Comparison of ENCODE assay signal across 8 cellular contexts in genomic region chr19:4803736-4804695, GRCh38. TPM values are rescaled to one million over a fixed set of nuclear protein-coding genes. Genes with fewer than 3 reads are reported as not detected.
DNase-seq lines count a peak whose midpoint lies in the region; ATAC-seq, FAIRE-seq and TF ChIP-seq lines count a peak whose summit lies in the region.

No MANE protein-coding gene starts in this region.

- TF ChIP-seq EP300 in A549 (IDR thresholded peaks at IDR 0.05) (no peak), H1 (IDR thresholded peaks at IDR 0.05; ENCODE audit: borderline replicate concordance in 1 of 2, low read depth in 2 of 2, low read length in 2 of 2) (no peak)

- POLR2A ChIA-PET in A549 (lab: Yijun Ruan, JAX) (no interaction called here), H1 (lab: Charles Lee; ENCODE audit: partially characterized antibody) (interaction anchor here (0.9 kb wide), 1 partner anchor 13 kb away, joined by 3 read pairs; the partner anchor contains the start of gene FEM1A)
- POLR2A ChIA-PET in activated CD8-positive, alpha-beta T cell treated with anti-CD3 and anti-CD28 coated beads, Interleukin-2, amount 10 ng/mL, durations not matched to agents 7 days and 5 days (lab: Charles Lee) = no interaction called here
- POLR2A ChIA-PET in naive thymus-derived CD8-positive, alpha-beta T cell (lab: Charles Lee) = interaction anchor here (2.1 kb wide), 1 partner anchor 13 kb away, joined by 5 read pairs; the partner anchor contains the start of gene FEM1A

- peak; percentile 69 to 80 for TF ChIP-seq RAD21 in A549 (conservative IDR thresholded peaks at IDR 0.05 in 1 of 2, IDR thresholded peaks at IDR 0.05 in 1 of 2)
- peak; percentile 93 to 95 for TF ChIP-seq RAD21 in H1 (IDR thresholded peaks at IDR 0.05 in 1 of 2, conservative IDR thresholded peaks at IDR 0.05 in 1 of 2; ENCODE audit: low read depth in 2 of 2, low read length in 2 of 2)

- peak; percentile 88 to 93 for ATAC-seq in A549
- peak; percentile 94 for ATAC-seq in activated CD8-positive, alpha-beta T cell treated with anti-CD3 and anti-CD28 coated beads, Interleukin-2, amount 10 ng/mL, durations not matched to agents 7 days and 5 days
- peak; percentile 97 to 98 for ATAC-seq in naive thymus-derived CD8-positive, alpha-beta T cell
- ATAC-seq in HG02884 (IDR thresholded peaks at IDR 0.05; ENCODE audit: unreplicated experiment) = no peak

- FAIRE-seq in A549 (lab: Jason Lieb, UNC) (no peak), GM12892 (lab: Jason Lieb, UNC) (peak; percentile 82), H1 (lab: Jason Lieb, UNC) (peak; percentile 73)

- H2AK5ac ChIP-seq in H1 (ENCODE audit: low read depth, low read length) = no peak overlapping the region

- H3K36me3 Mint-ChIP-seq in activated CD8-positive, alpha-beta T cell treated with anti-CD3 and anti-CD28 coated beads, Interleukin-2, amount 10 ng/mL, durations not matched to agents 7 days and 5 days (ENCODE audit: low read depth) = no peaks in the 10 kb centered on the region
- H3K36me3 Mint-ChIP-seq in naive thymus-derived CD8-positive, alpha-beta T cell = peaks cover 0 to 2% (median 0%) of the 10 kb centered on the region in 3 donors

- no peak overlapping the region for H2BK12ac ChIP-seq in H1 (ENCODE audit: low read depth, low read length)

- 32% methylated on average over 20 of the region's 33 CpGs for WGBS in A549 (ENCODE audit: missing lambda C conversion rate)
- WGBS in H1 (ENCODE audit: extremely low coverage in 1 of 2, insufficient coverage in 1 of 2, insufficient read length in 1 of 2, insufficient replicate concordance in 2 of 2, low coverage in 1 of 2, low lambda C conversion rate in 2 of 2, missing lambda C conversion rate in 1 of 2), 2 experiments = 48% methylated on average over 30 of the region's 33 CpGs; no CpG with 5 or more reads in 1 of the 2 experiments

- no peaks in the 10 kb centered on the region for H3K27me3 Mint-ChIP-seq in activated CD8-positive, alpha-beta T cell treated with anti-CD3 and anti-CD28 coated beads, Interleukin-2, amount 10 ng/mL, durations not matched to agents 7 days and 5 days (ENCODE audit: low read depth)
- no peaks in the 10 kb centered on the region for H3K27me3 Mint-ChIP-seq in naive thymus-derived CD8-positive, alpha-beta T cell

- H3K27me3 ChIP-seq in H1 (replicated peaks in 1 of 4; ENCODE audit: control insufficient read depth in 3 of 4, extremely low read depth in 1 of 4, insufficient read depth in 3 of 4, low read length in 3 of 4) (no peaks in the 10 kb centered on the region), tibial artery (no peaks in the 10 kb centered on the region)

- H3K18ac ChIP-seq in H1 (ENCODE audit: extremely low read depth, low read length) = no peak overlapping the region

- no peaks in the 10 kb centered on the region for H3K79me1 ChIP-seq in H1 (ENCODE audit: low read depth, low read length)

- no peak overlapping the region for H3K4me3 Mint-ChIP-seq in activated CD8-positive, alpha-beta T cell treated with anti-CD3 and anti-CD28 coated beads, Interleukin-2, amount 10 ng/mL, durations not matched to agents 7 days and 5 days
- H3K4me3 Mint-ChIP-seq in naive thymus-derived CD8-positive, alpha-beta T cell = peak overlapping the region in 2 of 10 donors; percentile 10 to 50

- no peak overlapping the region; the same call in 1 of the 2 replicates for H2AFZ ChIP-seq in H1 (ENCODE audit: low read length)

- CTCF ChIA-PET in A549 (lab: Yijun Ruan, JAX) (interaction anchor here (0.6 to 13.7 kb wide), 15 partner anchors 11 to 397 kb away, joined by 3 to 240 read pairs (median 4); partner anchors contain the start of gene FEM1A), H1 (lab: Charles Lee; ENCODE audit: partially characterized antibody) (interaction anchor here (0.7 to 9.2 kb wide), 27 partner anchors 9 to 187 kb away, joined by 3 to 100 read pairs (median 4); partner anchors contain the start of gene FEM1A)
- CTCF ChIA-PET in activated CD8-positive, alpha-beta T cell treated with anti-CD3 and anti-CD28 coated beads, Interleukin-2, amount 10 ng/mL, durations not matched to agents 7 days and 5 days (lab: Charles Lee) = interaction anchor here (0.6 to 3.5 kb wide), 7 partner anchors 9 to 562 kb away, joined by 3 to 21 read pairs (median 3); partner anchors contain the start of gene FEM1A

- no peak overlapping the region for H2BK120ac ChIP-seq in H1 (replicated peaks; ENCODE audit: low read depth, low read length)

- DNase-seq in A549 (ENCODE audit: low read depth in 1 of 2, low spot score in 1 of 2) = peak; percentile 47 to 52
- peak; percentile 60 for DNase-seq in GM12892 (ENCODE audit: insufficient read length)
- DNase-seq in NCI-H748 treated with DMSO at 0.1 percent for 48 hours (lab: John Stamatoyannopoulos, UW) = peak; percentile 0
- peak; percentile 81 for DNase-seq in activated CD8-positive, alpha-beta T cell treated with anti-CD3 and anti-CD28 coated beads, Interleukin-2, amount 10 ng/mL, durations not matched to agents 7 days and 5 days
- DNase-seq in H1 (ENCODE audit: low read depth in 1 of 2, low spot score in 2 of 2) = peak; percentile 57 to 95
- DNase-seq in naive thymus-derived CD8-positive, alpha-beta T cell = peak; percentile 56 to 81 (median 64)
- DNase-seq in tibial artery = no peak

- no peak overlapping the region for H4K5ac ChIP-seq in H1 (ENCODE audit: insufficient read length, low read depth, low read length)

- no peak overlapping the region for H3K56ac ChIP-seq in H1 (replicated peaks; ENCODE audit: insufficient read length, low read depth, low read length)

- H3K79me2 ChIP-seq in H1 (ENCODE audit: control insufficient read depth in 1 of 2, insufficient read depth in 2 of 2, low read length in 2 of 2) = no peaks in the 10 kb centered on the region

- H3K23ac ChIP-seq in H1 (ENCODE audit: insufficient read length) = no peak overlapping the region

- no peaks in the 10 kb centered on the region for H3K4me1 ChIP-seq in A549
- no peaks in the 10 kb centered on the region for H3K4me1 ChIP-seq in H1 (replicated peaks in 1 of 4; ENCODE audit: control insufficient read depth in 3 of 4, insufficient read depth in 4 of 4, low read length in 3 of 4)
- peaks cover 0 to 10% (median 4%) of the 10 kb centered on the region in 4 donors for H3K4me1 ChIP-seq in tibial artery

- no peaks in the 10 kb centered on the region for H3K9me3 ChIP-seq in A549
- no peaks in the 10 kb centered on the region for H3K9me3 ChIP-seq in H1 (ENCODE audit: insufficient read depth in 2 of 2, low read depth in 1 of 2, low read length in 1 of 2)
- H3K9me3 ChIP-seq in tibial artery = no peaks in the 10 kb centered on the region

- H2BK5ac ChIP-seq in H1 (ENCODE audit: low read depth, low read length) = no peak overlapping the region

- TF ChIP-seq POLR2A in A549 (IDR thresholded peaks at IDR 0.05; ENCODE audit: low read length) (no peak), GM12892 (IDR thresholded peaks at IDR 0.05; ENCODE audit: low read depth, low read length) (no peak), H1 (IDR thresholded peaks at IDR 0.05; ENCODE audit: control extremely low read depth in 1 of 2, low read depth in 2 of 2, low read length in 2 of 2) (no peak)

- no peak overlapping the region for H4K91ac ChIP-seq in H1 (replicated peaks; ENCODE audit: insufficient read length, low read length)

- no peak overlapping the region for H3K9ac ChIP-seq in H1 (replicated peaks in 1 of 4; ENCODE audit: extremely low read depth in 1 of 4, low read depth in 3 of 4, low read length in 3 of 4)

- no peaks in the 10 kb centered on the region for H3K36me3 ChIP-seq in H1 (ENCODE audit: control insufficient read depth in 2 of 4, insufficient read depth in 4 of 4, low read length in 3 of 4)
- H3K36me3 ChIP-seq in tibial artery = peaks cover 0 to 6% (median 4%) of the 10 kb centered on the region in 3 donors

- H3K9me3 Mint-ChIP-seq in activated CD8-positive, alpha-beta T cell treated with anti-CD3 and anti-CD28 coated beads, Interleukin-2, amount 10 ng/mL, durations not matched to agents 7 days and 5 days (ENCODE audit: insufficient read depth) = no peaks in the 10 kb centered on the region
- no peaks in the 10 kb centered on the region for H3K9me3 Mint-ChIP-seq in naive thymus-derived CD8-positive, alpha-beta T cell

- peak; percentile 67 for TF ChIP-seq CTCF in A549 (IDR thresholded peaks at IDR 0.05)
- TF ChIP-seq CTCF in H1 (IDR thresholded peaks at IDR 0.05; ENCODE audit: control extremely low read depth in 1 of 3, insufficient read depth in 1 of 3, low read depth in 1 of 3, low read length in 3 of 3) = peak; percentile 99 to 100 (median 99)
- peak; percentile 42 to 51 for TF ChIP-seq CTCF in tibial artery (IDR thresholded peaks at IDR 0.05)

- H3K4me3 ChIP-seq in A549 (no peak overlapping the region), H1 (ENCODE audit: extremely low read depth in 1 of 4, insufficient read depth in 2 of 4, low read depth in 3 of 4, low read length in 4 of 4) (no peak overlapping the region), tibial artery (no peak overlapping the region)

- 0 out of 2 replicates have a peak overlapping the region, but pooled peaks have one; percentile 53 for H2BK15ac ChIP-seq in H1 (ENCODE audit: low read length)

- intact Hi-C loops in tibial artery (cut with DNase I; ENCODE audit: low total_unique reads) = no loop called here

- H3K14ac ChIP-seq in H1 (ENCODE audit: insufficient read length) = no peak overlapping the region

- H3K27ac ChIP-seq in A549 (no peak overlapping the region), H1 (ENCODE audit: low read depth, low read length) (no peak overlapping the region), tibial artery (no peak overlapping the region)

- H3K4ac ChIP-seq in H1 (replicated peaks; ENCODE audit: insufficient read length, low read depth, low read length) = no peak overlapping the region

- no peak overlapping the region for H2BK20ac ChIP-seq in H1 (ENCODE audit: low read length)

- H3K4me2 ChIP-seq in A549 (peak overlapping the region; percentile 17; the same call in 1 of the 3 replicates), H1 (ENCODE audit: insufficient read depth in 1 of 2, low read depth in 2 of 2, low read length in 2 of 2) (no peak overlapping the region)

- H3K27ac Mint-ChIP-seq in activated CD8-positive, alpha-beta T cell treated with anti-CD3 and anti-CD28 coated beads, Interleukin-2, amount 10 ng/mL, durations not matched to agents 7 days and 5 days = no peak overlapping the region
- H3K27ac Mint-ChIP-seq in naive thymus-derived CD8-positive, alpha-beta T cell = no peak overlapping the region

- no peak overlapping the region for H4K8ac ChIP-seq in H1 (ENCODE audit: extremely low read depth, insufficient read depth, low read length)

- no peaks in the 10 kb centered on the region for H4K20me1 ChIP-seq in H1 (replicated peaks in 1 of 2; ENCODE audit: control insufficient read depth in 1 of 2, insufficient read depth in 2 of 2, low read length in 2 of 2)

- no peaks in the 10 kb centered on the region for H3K4me1 Mint-ChIP-seq in activated CD8-positive, alpha-beta T cell treated with anti-CD3 and anti-CD28 coated beads, Interleukin-2, amount 10 ng/mL, durations not matched to agents 7 days and 5 days (ENCODE audit: low read depth)
- H3K4me1 Mint-ChIP-seq in naive thymus-derived CD8-positive, alpha-beta T cell = peaks cover 0 to 8% (median 5%) of the 10 kb centered on the region in 4 donors

- no peaks in the 10 kb centered on the region for H3K23me2 ChIP-seq in H1 (ENCODE audit: low read depth, low read length)

RNA-seq across cellular contexts. Expression of gene FEM1A, which starts 12.5 kb away (rescaled TPM):
- polyA plus RNA-seq in A549 (2011; rRNA removed) (3.2 and 3.5 TPM in 2 replicates), A549 (2017; fragmentation: RNase III; extraction: RNeasy Plus Mini Kit Qiagen cat#74134 plus additional on column Dnase treatment) (4.0 to 4.1 TPM (median 4.0 TPM) in 3 replicates), H1 (2011; rRNA removed) (6.7 and 8.8 TPM in 2 replicates)
- 2.9 and 4.1 TPM in 2 replicates for polyA plus RNA-seq in A549 (2012; cell fraction: cytosol; rRNA removed)
- polyA plus RNA-seq in A549 (2012; cell fraction: nucleus; rRNA removed) = 2.7 and 3.7 TPM in 2 replicates
- 7.4 and 8.9 TPM in 2 replicates for polyA minus RNA-seq in A549 (2011; rRNA and poly(A)+ RNA removed)
- 0.17 TPM for polyA plus RNA-seq in GM12892 (2012; ENCODE audit: missing spikeins)
- total RNA-seq in activated CD8-positive, alpha-beta T cell treated with anti-CD3 and anti-CD28 coated beads, Interleukin-2, amount 10 ng/mL, durations not matched to agents 7 days and 5 days = 10 to 100 TPM; 12.3 to 12.7 TPM
- 16.1 and 16.4 TPM in 2 replicates for total RNA-seq in H1 (2021; fragmentation: NEBNext Ultra II Directional; extraction: Animal tissue kit (Norgen Biotek cat#: 25700))
- polyA plus RNA-seq in H1 (2011; cell fraction: cytosol; rRNA removed) = 7.2 TPM
- polyA plus RNA-seq in H1 (2011; cell fraction: nucleus; rRNA removed) = 8.0 TPM
- polyA plus RNA-seq in H1 (2012, experiment 1 of 2) = 1.7 to 2.4 TPM (median 2.2 TPM) in 4 replicates
- 1.7 TPM for polyA plus RNA-seq in H1 (2012, experiment 2 of 2)
- polyA plus RNA-seq in H1 (2013, experiment 1 of 2) = 7.3 TPM
- 7.0 TPM for polyA plus RNA-seq in H1 (2013, experiment 2 of 2)
- polyA minus RNA-seq in H1 (2011; rRNA and poly(A)+ RNA removed) = 11.4 and 12.5 TPM in 2 replicates
- 10.6 TPM for polyA minus RNA-seq in H1 (2011; cell fraction: cytosol; rRNA and poly(A)+ RNA removed)
- polyA minus RNA-seq in H1 (2011; cell fraction: nucleus; rRNA and poly(A)+ RNA removed) = 12.2 TPM
- 10 to 100 TPM; 15.1 to 15.2 TPM for total RNA-seq in naive thymus-derived CD8-positive, alpha-beta T cell
- 1 to 10 TPM; 1.7 to 3.6 (median 2.5) TPM for polyA plus RNA-seq in naive thymus-derived CD8-positive, alpha-beta T cell

RNA-seq across cellular contexts. Expression of gene TICAM1, which starts 27.5 kb away (rescaled TPM):
- polyA plus RNA-seq in A549 (2011; rRNA removed) (0.78 and 2.0 TPM in 2 replicates), A549 (2017; fragmentation: RNase III; extraction: RNeasy Plus Mini Kit Qiagen cat#74134 plus additional on column Dnase treatment) (3.8 to 4.0 TPM (median 3.9 TPM) in 3 replicates), H1 (2011; rRNA removed) (0.41 and 0.57 TPM in 2 replicates)
- 1.2 and 2.2 TPM in 2 replicates for polyA plus RNA-seq in A549 (2012; cell fraction: cytosol; rRNA removed)
- polyA plus RNA-seq in A549 (2012; cell fraction: nucleus; rRNA removed) = 2.6 and 3.8 TPM in 2 replicates
- polyA minus RNA-seq in A549 (2011; rRNA and poly(A)+ RNA removed) = 0.92 and 0.95 TPM in 2 replicates
- polyA plus RNA-seq in GM12892 (2012; ENCODE audit: missing spikeins) = 6.7 TPM
- 10 to 100 TPM; 14.0 to 15.2 TPM for total RNA-seq in activated CD8-positive, alpha-beta T cell treated with anti-CD3 and anti-CD28 coated beads, Interleukin-2, amount 10 ng/mL, durations not matched to agents 7 days and 5 days
- 0.65 TPM in 2 replicates for total RNA-seq in H1 (2021; fragmentation: NEBNext Ultra II Directional; extraction: Animal tissue kit (Norgen Biotek cat#: 25700))
- polyA plus RNA-seq in H1 (2011; cell fraction: cytosol; rRNA removed) = 0.21 TPM
- 0.21 TPM for polyA plus RNA-seq in H1 (2011; cell fraction: nucleus; rRNA removed)
- 0.72 to 1.2 TPM (median 0.94 TPM) in 4 replicates for polyA plus RNA-seq in H1 (2012, experiment 1 of 2)
- polyA plus RNA-seq in H1 (2012, experiment 2 of 2) = 0.34 TPM
- polyA plus RNA-seq in H1 (2013, experiment 1 of 2) = 0.95 TPM
- 0.98 TPM for polyA plus RNA-seq in H1 (2013, experiment 2 of 2)
- 0.09 TPM in 1 of 2 replicates, not detected in the other for polyA minus RNA-seq in H1 (2011; rRNA and poly(A)+ RNA removed)
- not detected for polyA minus RNA-seq in H1 (2011; cell fraction: cytosol; rRNA and poly(A)+ RNA removed)
- polyA minus RNA-seq in H1 (2011; cell fraction: nucleus; rRNA and poly(A)+ RNA removed) = not detected
- 1 to 10 TPM; 7.2 to 7.6 TPM for total RNA-seq in naive thymus-derived CD8-positive, alpha-beta T cell
- polyA plus RNA-seq in naive thymus-derived CD8-positive, alpha-beta T cell = 1 to 10 TPM; 2.4 to 8.5 (median 3.3) TPM

Comparison
In these comparisons a context has a peak if more than half of its experiments do, and no peak if none do; other contexts are left out.
1. DNase-seq: peak in A549 (2 of 2), GM12892 (single experiment), NCI-H748 treated with DMSO at 0.1 percent for 48 hours (single experiment), activated CD8-positive, alpha-beta T cell treated with anti-CD3 and anti-CD28 coated beads, Interleukin-2, amount 10 ng/mL, durations not matched to agents 7 days and 5 days (single experiment), H1 (2 of 2) and naive thymus-derived CD8-positive, alpha-beta T cell (10 of 10); none in tibial artery (0 of 2).
2. CTCF ChIP-seq: peak in every context shown above with its lines; median percentile 99 in H1; 67 in A549; 46 in tibial artery.
3. POLR2A ChIA-PET loops: an anchor here in H1 (0.9 kb wide) and naive thymus-derived CD8-positive, alpha-beta T cell (2.1 kb wide); none called in A549 and activated CD8-positive, alpha-beta T cell treated with anti-CD3 and anti-CD28 coated beads, Interleukin-2, amount 10 ng/mL, durations not matched to agents 7 days and 5 days.
4. Of the 18 proteins assayed by ChIP-seq in both H1 and A549: peak only in H1: CEBPB and MAX; only in A549: none; in both: CTCF and RAD21; in neither: 14.